In genomic region chr5:146877783-146878470, GRCh38 we compare ENCODE assay signal across 8 cellular contexts. TPM values are rescaled to one million over a fixed set of nuclear protein-coding genes. Genes with fewer than 3 reads are reported as not detected.
A peak's percentile ranks its signal among the peaks of the same experiment; 100 is the strongest.
DNase-seq lines count a peak whose midpoint lies in the region; ATAC-seq and TF ChIP-seq lines count a peak whose summit lies in the region.

No MANE protein-coding gene starts in this region.

- H3K36me3 ChIP-seq in Panc1 (ENCODE audit: control insufficient read depth, insufficient read depth, low read length) = no peaks in the 10 kb centered on the region
- H3K36me3 ChIP-seq in skeletal muscle tissue (ENCODE audit: control insufficient read depth in 3 of 3, insufficient read depth in 3 of 3, low read length in 3 of 3) = no peaks in the 10 kb centered on the region

- H3K4me1 ChIP-seq in Panc1 (ENCODE audit: control insufficient read depth, insufficient read depth, low read length) = no peaks in the 10 kb centered on the region
- H3K4me1 ChIP-seq in skeletal muscle tissue (ENCODE audit: control insufficient read depth in 3 of 3, insufficient read depth in 3 of 3, low read length in 3 of 3) = peaks cover 11 to 17% (median 12%) of the 10 kb centered on the region in 3 donors

- BruUV-seq in Panc1 (replicated peaks; lab: Mats Ljungman, UMichigan) = no TSS peak

- H3K27me3 Mint-ChIP-seq in activated CD4-positive, alpha-beta T cell treated with anti-CD3 and anti-CD28 coated beads, Interleukin-2, amount 10 ng/mL, durations not matched to agents 24 days and 14 days = peaks cover 48% of the 10 kb centered on the region
- peaks cover 20% of the 10 kb centered on the region for H3K27me3 Mint-ChIP-seq in brain

- H3K4me3 Mint-ChIP-seq in activated CD4-positive, alpha-beta T cell treated with anti-CD3 and anti-CD28 coated beads, Interleukin-2, amount 10 ng/mL, durations not matched to agents 24 days and 14 days = peak overlapping the region; percentile 85
- peak overlapping the region; percentile 84 to 96 (median 85) for H3K4me3 Mint-ChIP-seq in brain

- DNase-seq in activated CD4-positive, alpha-beta T cell treated with anti-CD3 and anti-CD28 coated beads, Interleukin-2, amount 10 ng/mL, durations not matched to agents 24 days and 14 days = peak; percentile 68
- DNase-seq in activated CD4-positive, alpha-beta T cell treated with anti-CD3 and anti-CD28 coated beads, Interleukin-2, amount 50 U/mL, for 4 hours = no peak
- no peak for DNase-seq in Panc1 (ENCODE audit: low read depth, low spot score)
- peak; percentile 44 for DNase-seq in inferior parietal cortex (ENCODE audit: extremely low spot score)
- DNase-seq in NCI-H1436 treated with DMSO at 0.1 percent for 48 hours (lab: John Stamatoyannopoulos, UW) = no peak

- H3K36me3 Mint-ChIP-seq in activated CD4-positive, alpha-beta T cell treated with anti-CD3 and anti-CD28 coated beads, Interleukin-2, amount 10 ng/mL, durations not matched to agents 24 days and 14 days (ENCODE audit: low read depth) = no peaks in the 10 kb centered on the region
- no peaks in the 10 kb centered on the region for H3K36me3 Mint-ChIP-seq in brain

- no peak overlapping the region for H3K27ac Mint-ChIP-seq in activated CD4-positive, alpha-beta T cell treated with anti-CD3 and anti-CD28 coated beads, Interleukin-2, amount 10 ng/mL, durations not matched to agents 24 days and 14 days
- H3K27ac Mint-ChIP-seq in brain = peak overlapping the region; percentile 42 to 98 (median 92)

- H3K9me3 ChIP-seq in Panc1 (ENCODE audit: control insufficient read depth, insufficient read depth, low read depth, low read length) (no peaks in the 10 kb centered on the region), skeletal muscle tissue (ENCODE audit: control insufficient read depth in 3 of 3, low read length in 3 of 3) (no peaks in the 10 kb centered on the region)

- ATAC-seq in Panc1 = peak; percentile 65
- ATAC-seq in HG03025 (IDR thresholded peaks at IDR 0.05; ENCODE audit: low FRiP score, unreplicated experiment) = no peak

- POLR2A ChIA-PET in Panc1 (lab: Charles Lee) = interaction anchor here (0.6 kb wide), 1 partner anchor 59 kb away, joined by 3 read pairs; no protein-coding TSS in a partner anchor

- no peaks in the 10 kb centered on the region for H3K9me3 Mint-ChIP-seq in activated CD4-positive, alpha-beta T cell treated with anti-CD3 and anti-CD28 coated beads, Interleukin-2, amount 10 ng/mL, durations not matched to agents 24 days and 14 days
- H3K9me3 Mint-ChIP-seq in brain = no peaks in the 10 kb centered on the region

- H3K4me1 Mint-ChIP-seq in activated CD4-positive, alpha-beta T cell treated with anti-CD3 and anti-CD28 coated beads, Interleukin-2, amount 10 ng/mL, durations not matched to agents 24 days and 14 days = peaks cover 9% of the 10 kb centered on the region
- peaks cover 43% of the 10 kb centered on the region for H3K4me1 Mint-ChIP-seq in brain

- in situ Hi-C loops in Panc1 (cut with HindIII; ENCODE audit: low pct_unique_long_range_greater_than_20kb, low sequenced_read_pairs) = no loop called here

- CTCF ChIA-PET in Panc1 (lab: Charles Lee) = interaction anchor here (0.6 kb wide), 1 partner anchor 461 kb away, joined by 3 read pairs; no protein-coding TSS in a partner anchor

- TF ChIP-seq CTCF in Panc1 (IDR thresholded peaks at IDR 0.05) = no peak
- no peak for TF ChIP-seq CTCF in brain (conservative IDR thresholded peaks at IDR 0.05)

- no peak overlapping the region; the same call in 1 of the 2 replicates for H3K27ac ChIP-seq in Panc1 (ENCODE audit: low read length)
- no peak overlapping the region for H3K27ac ChIP-seq in skeletal muscle tissue (ENCODE audit: low read depth, low read length)

- H3K4me3 ChIP-seq in Panc1 (ENCODE audit: low read depth in 2 of 2, low read length in 2 of 2) (peak overlapping the region; percentile 58 to 67), skeletal muscle tissue (ENCODE audit: low read length in 3 of 3) (peak overlapping the region; percentile 44 to 66 (median 59))

- intact Hi-C loops in activated CD4-positive, alpha-beta T cell treated with anti-CD3 and anti-CD28 coated beads, Interleukin-2, amount 10 ng/mL, durations not matched to agents 24 days and 14 days (cut with micrococcal nuclease) = loop anchor here (5.0 kb wide), 1 partner anchor 626 kb away; no protein-coding TSS in a partner anchor
- intact Hi-C loops in Panc1 (cut with micrococcal nuclease; ENCODE audit: unreplicated experiment) = no loop called here

- H3K27me3 ChIP-seq in Panc1 (ENCODE audit: control insufficient read depth, insufficient read depth, low read length) = peaks cover 14% of the 10 kb centered on the region
- peaks cover 28 to 32% (median 29%) of the 10 kb centered on the region in 3 donors for H3K27me3 ChIP-seq in skeletal muscle tissue (ENCODE audit: control insufficient read depth in 3 of 3, insufficient read depth in 3 of 3, low read length in 3 of 3)

- H3K9ac ChIP-seq in skeletal muscle tissue (ENCODE audit: low read depth in 1 of 3, low read length in 3 of 3) = no peak overlapping the region

RNA-seq across cellular contexts. Expression of gene PPP2R2B, which starts 0.6 kb away (rescaled TPM):
- 0.12 TPM in 1 of 2 replicates, not detected in the other for total RNA-seq in activated CD4-positive, alpha-beta T cell treated with anti-CD3 and anti-CD28 coated beads, Interleukin-2, amount 10 ng/mL, durations not matched to agents 24 days and 14 days
- total RNA-seq in Panc1 (2021; ENCODE audit: unreplicated experiment) (8.8 TPM), skeletal muscle tissue (4.7 TPM)
- polyA plus RNA-seq in Panc1 (2012; ENCODE audit: insufficient read length) = 2.9 TPM
- polyA plus RNA-seq in brain (ENCODE audit: insufficient read depth, low read depth, low replicate concordance) = 36.2 TPM

Comparison
In these comparisons a context has a peak if more than half of its experiments do, and no peak if none do; other contexts are left out.
1. DNase-seq: peak in activated CD4-positive, alpha-beta T cell treated with anti-CD3 and anti-CD28 coated beads, Interleukin-2, amount 10 ng/mL, durations not matched to agents 24 days and 14 days (single experiment) and inferior parietal cortex (single experiment); none in activated CD4-positive, alpha-beta T cell treated with anti-CD3 and anti-CD28 coated beads, Interleukin-2, amount 50 U/mL, for 4 hours (0 of 2), Panc1 (single experiment) and NCI-H1436 treated with DMSO at 0.1 percent for 48 hours (single experiment).